Comparison of ENCODE assay signal across 8 cellular contexts in the genomic region with DNA sequence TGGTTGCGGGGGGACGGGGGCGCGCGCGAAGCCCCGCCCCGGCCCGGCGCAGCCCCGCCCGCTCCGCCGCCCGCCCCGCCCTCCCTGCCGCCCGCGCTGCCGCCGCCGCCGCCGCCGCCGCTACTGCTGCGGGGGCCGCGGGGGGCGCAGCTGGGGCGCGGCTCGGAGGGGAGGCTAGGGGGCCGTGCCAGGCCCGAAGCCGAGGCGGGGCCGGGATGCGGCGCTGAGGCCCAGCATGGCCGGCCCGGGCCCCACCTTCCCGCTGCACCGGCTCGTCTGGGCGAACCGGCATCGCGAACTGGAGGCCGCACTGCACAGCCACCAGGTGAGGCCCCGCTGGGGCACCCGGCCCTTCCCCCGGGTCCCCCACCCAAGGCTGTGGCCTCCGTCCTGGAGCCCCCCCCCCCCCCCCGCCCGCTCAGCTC. TPM values are rescaled to one million over a fixed set of nuclear protein-coding genes. Genes with fewer than 3 reads are reported as not detected.
DNase-seq lines count a peak whose midpoint lies in the region; ATAC-seq lines count a peak whose summit lies in the region.

A gene (plus strand): TSS at position 78 of the 425 bp plus-strand sequence. CDS start 158 bp downstream, at position 236.

- peak within 1 kb of the TSS; percentile 81 for H3K4me3 ChIP-seq in BLaER1
- peak within 1 kb of the TSS; percentile 98 for H3K4me3 ChIP-seq in MG63
- H3K4me3 ChIP-seq in mononuclear cell (ENCODE audit: low read length) = peak within 1 kb of the TSS; percentile 76

- peaks cover 79% of the 10 kb centered on the region for H3K4me1 ChIP-seq in BLaER1
- peaks cover 89% of the 10 kb centered on the region for H3K4me1 ChIP-seq in mononuclear cell (ENCODE audit: insufficient read depth, low read length)

- intact Hi-C loops in dendritic cell treated with granulocyte-macrophage colony-stimulating factor and Interleukin-4, amounts not matched to agents 40 ng/mL and 50 ng/mL, for 4 days (cut with micrococcal nuclease) = loop anchor here (1.0 to 10.0 kb wide), 3 partner anchors 14 to 216 kb away; a partner anchor contains a TSS

- H3K4me3 Mint-ChIP-seq in dendritic cell treated with granulocyte-macrophage colony-stimulating factor and Interleukin-4, amounts not matched to agents 40 ng/mL and 50 ng/mL, for 4 days = peak within 1 kb of the TSS; percentile 89

- H4K20me1 ChIP-seq in BLaER1 = peaks cover 27% of the 10 kb centered on the region; the same call in 1 of the 2 replicates

- peak within 1 kb of the TSS; percentile 98 for H3K27ac Mint-ChIP-seq in dendritic cell treated with granulocyte-macrophage colony-stimulating factor and Interleukin-4, amounts not matched to agents 40 ng/mL and 50 ng/mL, for 4 days

- no peaks in the 10 kb centered on the region for H3K9me3 Mint-ChIP-seq in dendritic cell treated with granulocyte-macrophage colony-stimulating factor and Interleukin-4, amounts not matched to agents 40 ng/mL and 50 ng/mL, for 4 days

- peaks cover 86% of the 10 kb centered on the region for H3K36me3 Mint-ChIP-seq in dendritic cell treated with granulocyte-macrophage colony-stimulating factor and Interleukin-4, amounts not matched to agents 40 ng/mL and 50 ng/mL, for 4 days (ENCODE audit: low read depth)

- H3K9me3 ChIP-seq in BLaER1 (no peaks in the 10 kb centered on the region; the same call in 1 of the 2 replicates), MG63 (no peaks in the 10 kb centered on the region; the same call in 1 of the 2 replicates), mononuclear cell (ENCODE audit: low read depth, low read length) (no peaks in the 10 kb centered on the region)

- peaks cover 85% of the 10 kb centered on the region for H3K4me1 Mint-ChIP-seq in dendritic cell treated with granulocyte-macrophage colony-stimulating factor and Interleukin-4, amounts not matched to agents 40 ng/mL and 50 ng/mL, for 4 days (ENCODE audit: low read depth)

- H3K9ac ChIP-seq in BLaER1 = peak within 1 kb of the TSS; percentile 100

- H3K27me3 Mint-ChIP-seq in dendritic cell treated with granulocyte-macrophage colony-stimulating factor and Interleukin-4, amounts not matched to agents 40 ng/mL and 50 ng/mL, for 4 days = no peaks in the 10 kb centered on the region

- ATAC-seq in GM19452 (IDR thresholded peaks at IDR 0.05; ENCODE audit: unreplicated experiment) = peak; percentile 45

- H3K4me2 ChIP-seq in BLaER1 = peak within 1 kb of the TSS; percentile 99

- peak within 1 kb of the TSS; percentile 100 for H3K27ac ChIP-seq in BLaER1

- H3K27me3 ChIP-seq in BLaER1 (no peaks in the 10 kb centered on the region), MG63 (no peaks in the 10 kb centered on the region), mononuclear cell (ENCODE audit: insufficient read depth, low read length) (no peaks in the 10 kb centered on the region)

- DNase-seq in MG63 (no peak), ureter (ENCODE audit: low spot score) (no peak), NCI-H226 (no peak), NCI-H128 (lab: John Stamatoyannopoulos, UW; ENCODE audit: unreplicated experiment) (no peak)

- peaks cover 73% of the 10 kb centered on the region for H3K36me3 ChIP-seq in BLaER1
- H3K36me3 ChIP-seq in MG63 = peaks cover 55% of the 10 kb centered on the region

RNA-seq across cellular contexts. Expression of the gene that starts here (rescaled TPM):
- 17.2 and 25.8 TPM in 2 replicates for total RNA-seq in MG63 (2014; rRNA removed; shearing (Covaris generic); ENCODE audit: low replicate concordance)
- total RNA-seq in mononuclear cell (48.4 TPM), ureter (110 TPM)
